Comparison of ENCODE assay signal across 13 cellular contexts in the genomic region with DNA sequence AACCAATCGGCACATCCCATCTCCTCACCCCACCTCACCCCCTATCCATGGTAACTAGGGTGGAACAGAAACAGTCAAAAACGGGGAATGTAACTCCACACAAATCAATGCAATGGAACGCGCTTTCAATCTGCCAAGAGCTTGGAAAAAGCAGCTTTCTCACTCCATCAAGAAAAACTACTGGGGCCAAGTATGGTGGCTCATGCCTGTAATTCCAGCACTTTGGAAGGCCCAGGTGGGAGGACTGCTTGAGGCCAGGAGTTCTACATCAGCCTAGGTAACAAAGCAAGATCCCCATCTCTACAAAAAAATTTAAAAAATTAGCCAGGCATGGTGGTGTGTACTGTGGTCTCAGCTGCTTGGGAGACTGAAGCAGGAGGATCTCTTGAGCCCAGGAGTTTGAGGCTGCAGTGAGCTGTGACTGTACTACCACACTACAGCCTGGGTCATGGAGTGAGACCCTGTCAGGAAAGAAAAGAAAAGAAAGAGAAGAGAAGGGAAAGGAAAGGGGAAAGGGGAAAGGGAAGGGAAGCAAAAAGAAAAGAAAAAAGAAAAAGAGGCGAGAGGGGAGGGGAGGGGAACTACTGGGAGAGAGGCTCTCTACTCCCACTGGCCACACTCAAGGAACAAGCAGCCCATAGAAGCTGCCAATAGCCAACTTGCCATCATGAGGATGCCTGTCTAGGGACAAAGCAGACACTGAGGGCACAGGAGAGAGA. TPM values are rescaled to one million over a fixed set of nuclear protein-coding genes. Genes with fewer than 3 reads are reported as not detected.
DNase-seq lines count a peak whose midpoint lies in the region; ATAC-seq and TF ChIP-seq lines count a peak whose summit lies in the region.
"Had no signal": no experiment of that assay in that cellular context is flagged by ENCODE, and none has a peak within 500 bp of the region (broad histone marks: within the 10 kb centered on the region; RNA-seq: fewer than 3 reads in every experiment).

No MANE protein-coding gene starts in this region.

- H4K20me1 ChIP-seq in KMS-11 (ENCODE audit: insufficient read depth): no peaks in the 10 kb centered on the region

- peaks cover 41% of the 10 kb centered on the region for H3K36me3 Mint-ChIP-seq in activated CD8-positive, alpha-beta T cell treated with anti-CD3 and anti-CD28 coated beads for 36 hours (ENCODE audit: low read depth)
- peaks cover 41% of the 10 kb centered on the region for H3K36me3 Mint-ChIP-seq in activated CD8-positive, alpha-beta T cell treated with anti-CD3 and anti-CD28 coated beads, Interleukin-2, amount 10 ng/mL, durations not matched to agents 7 days and 5 days (ENCODE audit: low read depth)
- H3K36me3 Mint-ChIP-seq in dendritic cell treated with granulocyte-macrophage colony-stimulating factor and Interleukin-4, amounts not matched to agents 40 ng/mL and 50 ng/mL, for 4 days (ENCODE audit: low read depth): peaks cover 72% of the 10 kb centered on the region

- no peak for ATAC-seq in activated CD8-positive, alpha-beta T cell treated with anti-CD3 and anti-CD28 coated beads for 36 hours
- no peak for ATAC-seq in activated CD8-positive, alpha-beta T cell treated with anti-CD3 and anti-CD28 coated beads, Interleukin-2, amount 10 ng/mL, durations not matched to agents 7 days and 5 days
- ATAC-seq: sciatic nerve had no signal

- H3K27me3 ChIP-seq in KMS-11 (ENCODE audit: insufficient read depth, low read depth) (no peaks in the 10 kb centered on the region), skeletal muscle tissue (ENCODE audit: control insufficient read depth in 3 of 3, insufficient read depth in 3 of 3, low read length in 3 of 3) (no peaks in the 10 kb centered on the region)

- peaks cover 55% of the 10 kb centered on the region for H3K4me1 Mint-ChIP-seq in activated CD8-positive, alpha-beta T cell treated with anti-CD3 and anti-CD28 coated beads for 36 hours (ENCODE audit: low read depth)
- H3K4me1 Mint-ChIP-seq in activated CD8-positive, alpha-beta T cell treated with anti-CD3 and anti-CD28 coated beads, Interleukin-2, amount 10 ng/mL, durations not matched to agents 7 days and 5 days (ENCODE audit: low read depth): peaks cover 37% of the 10 kb centered on the region
- H3K4me1 Mint-ChIP-seq in dendritic cell treated with granulocyte-macrophage colony-stimulating factor and Interleukin-4, amounts not matched to agents 40 ng/mL and 50 ng/mL, for 4 days (ENCODE audit: low read depth): peaks cover 39% of the 10 kb centered on the region

- peaks cover 2% of the 10 kb centered on the region for H3K9me3 Mint-ChIP-seq in activated CD8-positive, alpha-beta T cell treated with anti-CD3 and anti-CD28 coated beads for 36 hours
- H3K9me3 Mint-ChIP-seq in activated CD8-positive, alpha-beta T cell treated with anti-CD3 and anti-CD28 coated beads, Interleukin-2, amount 10 ng/mL, durations not matched to agents 7 days and 5 days (ENCODE audit: insufficient read depth): peaks cover 4% of the 10 kb centered on the region
- no peaks in the 10 kb centered on the region for H3K9me3 Mint-ChIP-seq in dendritic cell treated with granulocyte-macrophage colony-stimulating factor and Interleukin-4, amounts not matched to agents 40 ng/mL and 50 ng/mL, for 4 days

- intact Hi-C loops in activated CD8-positive, alpha-beta T cell treated with anti-CD3 and anti-CD28 coated beads for 36 hours (cut with micrococcal nuclease): no loop called here
- intact Hi-C loops in dendritic cell treated with granulocyte-macrophage colony-stimulating factor and Interleukin-4, amounts not matched to agents 40 ng/mL and 50 ng/mL, for 4 days (cut with micrococcal nuclease): no loop called here

- in situ Hi-C loops in G401 (cut with HindIII; ENCODE audit: low sequenced_read_pairs): no loop called here

- H3K79me2 ChIP-seq in KMS-11 (ENCODE audit: insufficient read depth, low read depth): no peaks in the 10 kb centered on the region

- H3K4me3 Mint-ChIP-seq in activated CD8-positive, alpha-beta T cell treated with anti-CD3 and anti-CD28 coated beads for 36 hours: no peak overlapping the region
- H3K4me3 Mint-ChIP-seq in activated CD8-positive, alpha-beta T cell treated with anti-CD3 and anti-CD28 coated beads, Interleukin-2, amount 10 ng/mL, durations not matched to agents 7 days and 5 days: no peak overlapping the region
- H3K4me3 Mint-ChIP-seq in dendritic cell treated with granulocyte-macrophage colony-stimulating factor and Interleukin-4, amounts not matched to agents 40 ng/mL and 50 ng/mL, for 4 days: no peak overlapping the region

- peak overlapping the region; percentile 26 for H3K27ac Mint-ChIP-seq in activated CD8-positive, alpha-beta T cell treated with anti-CD3 and anti-CD28 coated beads for 36 hours
- no peak overlapping the region for H3K27ac Mint-ChIP-seq in activated CD8-positive, alpha-beta T cell treated with anti-CD3 and anti-CD28 coated beads, Interleukin-2, amount 10 ng/mL, durations not matched to agents 7 days and 5 days
- H3K27ac Mint-ChIP-seq in dendritic cell treated with granulocyte-macrophage colony-stimulating factor and Interleukin-4, amounts not matched to agents 40 ng/mL and 50 ng/mL, for 4 days: peak overlapping the region; percentile 58

- no peak overlapping the region for H3K4me3 ChIP-seq in KMS-11 (IDR thresholded peaks at IDR 0.05; ENCODE audit: insufficient read depth, low read depth, low read length)
- H3K4me3 ChIP-seq in skeletal muscle tissue (ENCODE audit: low read length in 3 of 3): no peak overlapping the region

- TF ChIP-seq CTCF in activated CD8-positive, alpha-beta T cell treated with anti-CD3 and anti-CD28 coated beads for 36 hours (IDR thresholded peaks at IDR 0.05): no peak
- TF ChIP-seq CTCF in KMS-11 (conservative IDR thresholded peaks at IDR 0.05; ENCODE audit: low read depth, low read length): no peak

- no peaks in the 10 kb centered on the region for H3K9me3 ChIP-seq in skeletal muscle tissue (ENCODE audit: control insufficient read depth in 3 of 3, low read length in 3 of 3)

- H3K9ac ChIP-seq in KMS-11: peak overlapping the region; percentile 4; the same call in 1 of the 2 replicates
- no peak overlapping the region for H3K9ac ChIP-seq in skeletal muscle tissue (ENCODE audit: low read depth in 1 of 3, low read length in 3 of 3)

- H3K27me3 Mint-ChIP-seq in activated CD8-positive, alpha-beta T cell treated with anti-CD3 and anti-CD28 coated beads for 36 hours: no peaks in the 10 kb centered on the region
- no peaks in the 10 kb centered on the region for H3K27me3 Mint-ChIP-seq in activated CD8-positive, alpha-beta T cell treated with anti-CD3 and anti-CD28 coated beads, Interleukin-2, amount 10 ng/mL, durations not matched to agents 7 days and 5 days (ENCODE audit: low read depth)
- no peaks in the 10 kb centered on the region for H3K27me3 Mint-ChIP-seq in dendritic cell treated with granulocyte-macrophage colony-stimulating factor and Interleukin-4, amounts not matched to agents 40 ng/mL and 50 ng/mL, for 4 days

- H3K36me3 ChIP-seq in KMS-11 (ENCODE audit: insufficient read depth) (no peaks in the 10 kb centered on the region), skeletal muscle tissue (ENCODE audit: control insufficient read depth in 3 of 3, insufficient read depth in 3 of 3, low read length in 3 of 3) (peaks cover 15 to 27% (median 21%) of the 10 kb centered on the region in 3 donors)

- H3K4me2 ChIP-seq in KMS-11: peak overlapping the region; percentile 56

- H3K27ac ChIP-seq in KMS-11 (peak overlapping the region; percentile 47), skeletal muscle tissue (ENCODE audit: low read depth, low read length) (peak overlapping the region; percentile 26)

- CTCF ChIA-PET in activated CD8-positive, alpha-beta T cell treated with anti-CD3 and anti-CD28 coated beads for 36 hours (lab: Charles Lee): no interaction called here
- CTCF ChIA-PET in activated CD8-positive, alpha-beta T cell treated with anti-CD3 and anti-CD28 coated beads, Interleukin-2, amount 10 ng/mL, durations not matched to agents 7 days and 5 days (lab: Charles Lee): interaction anchor here (0.7 kb wide), 1 partner anchor 151 kb away, joined by 3 read pairs; no protein-coding TSS in a partner anchor

- no peak for DNase-seq in activated CD8-positive, alpha-beta T cell treated with anti-CD3 and anti-CD28 coated beads for 36 hours
- no peak for DNase-seq in activated CD8-positive, alpha-beta T cell treated with anti-CD3 and anti-CD28 coated beads, Interleukin-2, amount 10 ng/mL, durations not matched to agents 7 days and 5 days
- DNase-seq in G401 (ENCODE audit: low spot score) (no peak), DMS153 treated with DMSO at 0.1 percent for 48 hours (lab: John Stamatoyannopoulos, UW; ENCODE audit: unreplicated experiment) (no peak), SW480 (ENCODE audit: low spot score) (no peak)
- DNase-seq: activated CD4-positive, CD25-positive, alpha-beta regulatory T cell treated with anti-CD3 and anti-CD28 coated beads, Interleukin-2, amount 50 U/mL, for 72 hours; NCI-H1105 treated with DMSO at 0.1 percent for 48 hours; NCI-H446 treated with DMSO at 0.1 percent for 48 hours; SW 1271 had no signal

- POLR2A ChIA-PET in activated CD8-positive, alpha-beta T cell treated with anti-CD3 and anti-CD28 coated beads for 36 hours (lab: Charles Lee): no interaction called here
- POLR2A ChIA-PET in activated CD8-positive, alpha-beta T cell treated with anti-CD3 and anti-CD28 coated beads, Interleukin-2, amount 10 ng/mL, durations not matched to agents 7 days and 5 days (lab: Charles Lee): interaction anchor here (0.8 to 1.1 kb wide), 2 partner anchors 29 to 40 kb away, joined by 3 to 4 read pairs; no protein-coding TSS in a partner anchor

- H2AFZ ChIP-seq in KMS-11 (ENCODE audit: low read depth): no peak overlapping the region

- H3K4me1 ChIP-seq in KMS-11 (ENCODE audit: low read depth, poor library complexity, severe bottlenecking): peaks cover 57% of the 10 kb centered on the region
- H3K4me1 ChIP-seq in skeletal muscle tissue (ENCODE audit: control insufficient read depth in 3 of 3, insufficient read depth in 3 of 3, low read length in 3 of 3): peaks cover 60 to 80% (median 67%) of the 10 kb centered on the region in 3 donors

RNA-seq across cellular contexts. Expression of a gene that starts 38.9 kb away (rescaled TPM):
- 10 to 100 TPM; 69.6 to 75.9 TPM for total RNA-seq in activated CD8-positive, alpha-beta T cell treated with anti-CD3 and anti-CD28 coated beads for 36 hours
- total RNA-seq in activated CD8-positive, alpha-beta T cell treated with anti-CD3 and anti-CD28 coated beads, Interleukin-2, amount 10 ng/mL, durations not matched to agents 7 days and 5 days: 10 to 100 TPM; 72.4 to 75.8 TPM
- 17.2 TPM for total RNA-seq in skeletal muscle tissue
- total RNA-seq in G401 (2014; rRNA removed; shearing (Covaris generic)): 11.7 and 14.4 TPM in 2 replicates
